Comparison of ENCODE assay signal across 23 cellular contexts in genomic region chr16:15523939-15524338, GRCh38.
DNase-seq lines count a peak whose midpoint lies in the region; ATAC-seq and TF ChIP-seq lines count a peak whose summit lies in the region.
"Had no signal": no experiment of that assay in that cellular context is flagged by ENCODE, and none has a peak within 500 bp of the region (broad histone marks: within the 10 kb centered on the region; RNA-seq: fewer than 3 reads in every experiment).

No MANE protein-coding gene starts in this region.

- no peak overlapping the region for H3K4me3 Mint-ChIP-seq in natural killer cell
- no peak overlapping the region for H3K4me3 Mint-ChIP-seq in natural killer cell treated with Interleukin-12 subunit alpha and Interleukin-12 subunit beta and Interleukin-15 and Interleukin-18, amount 100 ng/mL, for 72 hours
- no peak overlapping the region for H3K4me3 Mint-ChIP-seq in activated T-helper 1 cell treated with anti-CD3 and anti-CD28 coated beads, Interleukin-12 subunit alpha, Interleukin-12 subunit beta, Interleukin-2, Interleukin-4 antibody, amounts not matched to agents 30 ng/mL and 10 ng/mL and 1 ng/mL, durations not matched to agents 14 hours and 24 hours and 36 hours
- no peak overlapping the region for H3K4me3 Mint-ChIP-seq in activated CD8-positive, alpha-beta T cell treated with anti-CD3 and anti-CD28 coated beads for 36 hours
- H3K4me3 Mint-ChIP-seq in endodermal cell: no peak overlapping the region
- H3K4me3 Mint-ChIP-seq: CD4-positive, alpha-beta T cell had no signal

- 35 to 77% (median 47%) methylated on average over 4 of the region's 4 CpGs for WGBS in psoas muscle, 3 donors
- 92% methylated on average over 4 of the region's 4 CpGs for WGBS in endodermal cell (ENCODE audit: insufficient coverage in 1 of 2, insufficient read length in 1 of 2), 2 experiments

- H3K27me3 Mint-ChIP-seq in natural killer cell (ENCODE audit: low read depth in 2 of 2): no peaks in the 10 kb centered on the region
- no peaks in the 10 kb centered on the region for H3K27me3 Mint-ChIP-seq in natural killer cell treated with Interleukin-12 subunit alpha and Interleukin-12 subunit beta and Interleukin-15 and Interleukin-18, amount 100 ng/mL, for 72 hours
- H3K27me3 Mint-ChIP-seq in activated T-helper 1 cell treated with anti-CD3 and anti-CD28 coated beads, Interleukin-12 subunit alpha, Interleukin-12 subunit beta, Interleukin-2, Interleukin-4 antibody, amounts not matched to agents 30 ng/mL and 10 ng/mL and 1 ng/mL, durations not matched to agents 14 hours and 24 hours and 36 hours (ENCODE audit: insufficient read depth): no peaks in the 10 kb centered on the region
- H3K27me3 Mint-ChIP-seq in activated CD8-positive, alpha-beta T cell treated with anti-CD3 and anti-CD28 coated beads for 36 hours: no peaks in the 10 kb centered on the region
- peaks cover 10% of the 10 kb centered on the region for H3K27me3 Mint-ChIP-seq in endodermal cell (ENCODE audit: insufficient read depth)
- H3K27me3 Mint-ChIP-seq: B cell; CD4-positive, alpha-beta T cell had no signal

- peak overlapping the region; percentile 74 for H3K27ac ChIP-seq in psoas muscle
- H3K27ac ChIP-seq in endodermal cell (ENCODE audit: low read depth, low read length): no peak overlapping the region

- DNase-seq in natural killer cell (no peak), psoas muscle (no peak), endodermal cell (no peak), AG08395 (ENCODE audit: low spot score) (no peak), NCI-H2196 (lab: John Stamatoyannopoulos, UW; ENCODE audit: unreplicated experiment) (no peak)
- DNase-seq in natural killer cell treated with Interleukin-12 subunit alpha and Interleukin-12 subunit beta and Interleukin-15 and Interleukin-18, amount 100 ng/mL, for 72 hours (ENCODE audit: low spot score): no peak
- DNase-seq in activated T-helper 1 cell treated with anti-CD3 and anti-CD28 coated beads, Interleukin-12 subunit alpha, Interleukin-12 subunit beta, Interleukin-2, Interleukin-4 antibody, amounts not matched to agents 30 ng/mL and 10 ng/mL and 1 ng/mL, durations not matched to agents 14 hours and 24 hours and 36 hours (ENCODE audit: low spot score): no peak
- no peak for DNase-seq in activated CD8-positive, alpha-beta T cell treated with anti-CD3 and anti-CD28 coated beads for 36 hours
- DNase-seq: COR-L47; DMS79 treated with DMSO at 0.1 percent for 48 hours; NCI-H1105; NCI-H146; NCI-H2029; NCI-H226; NCI-H510A treated with DMSO at 0.1 percent for 48 hours; NCI-H748 treated with DMSO at 0.1 percent for 48 hours; NK-92 treated with Interleukin-12 subunit alpha and Interleukin-12 subunit beta, amount 100 ng/mL, for 24 hours; SIG-M5; SK-N-SH had no signal

- H3K27ac Mint-ChIP-seq in natural killer cell: peak overlapping the region; percentile 87 to 90
- H3K27ac Mint-ChIP-seq in natural killer cell treated with Interleukin-12 subunit alpha and Interleukin-12 subunit beta and Interleukin-15 and Interleukin-18, amount 100 ng/mL, for 72 hours: no peak overlapping the region
- peak overlapping the region; percentile 15 for H3K27ac Mint-ChIP-seq in activated T-helper 1 cell treated with anti-CD3 and anti-CD28 coated beads, Interleukin-12 subunit alpha, Interleukin-12 subunit beta, Interleukin-2, Interleukin-4 antibody, amounts not matched to agents 30 ng/mL and 10 ng/mL and 1 ng/mL, durations not matched to agents 14 hours and 24 hours and 36 hours
- H3K27ac Mint-ChIP-seq in activated CD8-positive, alpha-beta T cell treated with anti-CD3 and anti-CD28 coated beads for 36 hours: no peak overlapping the region
- no peak overlapping the region for H3K27ac Mint-ChIP-seq in endodermal cell
- H3K27ac Mint-ChIP-seq: CD4-positive, alpha-beta T cell had no signal

- ATAC-seq in natural killer cell (no peak), psoas muscle (peak; percentile 79 to 85 (median 82))
- ATAC-seq in natural killer cell treated with Interleukin-12 subunit alpha and Interleukin-12 subunit beta and Interleukin-15 and Interleukin-18, amount 100 ng/mL, for 72 hours: no peak
- ATAC-seq in activated CD8-positive, alpha-beta T cell treated with anti-CD3 and anti-CD28 coated beads for 36 hours: no peak
- ATAC-seq: GM12878, Panc1 had no signal

- H3K9me3 ChIP-seq in psoas muscle: no peaks in the 10 kb centered on the region
- no peaks in the 10 kb centered on the region for H3K9me3 ChIP-seq in endodermal cell (ENCODE audit: control insufficient read depth, low read length)
- H3K9me3 ChIP-seq: SK-N-SH had no signal

- H3K36me3 ChIP-seq in psoas muscle (ENCODE audit: insufficient read depth in 1 of 2, low read depth in 1 of 2) (no peaks in the 10 kb centered on the region), endodermal cell (ENCODE audit: control insufficient read depth, insufficient read depth, low read length) (no peaks in the 10 kb centered on the region)

- peaks cover 34 to 36% of the 10 kb centered on the region in 2 donors for H3K4me1 Mint-ChIP-seq in natural killer cell
- peaks cover 31 to 32% of the 10 kb centered on the region in 2 donors for H3K4me1 Mint-ChIP-seq in natural killer cell treated with Interleukin-12 subunit alpha and Interleukin-12 subunit beta and Interleukin-15 and Interleukin-18, amount 100 ng/mL, for 72 hours (ENCODE audit: low read depth in 2 of 2)
- peaks cover 25% of the 10 kb centered on the region for H3K4me1 Mint-ChIP-seq in activated T-helper 1 cell treated with anti-CD3 and anti-CD28 coated beads, Interleukin-12 subunit alpha, Interleukin-12 subunit beta, Interleukin-2, Interleukin-4 antibody, amounts not matched to agents 30 ng/mL and 10 ng/mL and 1 ng/mL, durations not matched to agents 14 hours and 24 hours and 36 hours (ENCODE audit: low read depth)
- peaks cover 18% of the 10 kb centered on the region for H3K4me1 Mint-ChIP-seq in activated CD8-positive, alpha-beta T cell treated with anti-CD3 and anti-CD28 coated beads for 36 hours (ENCODE audit: low read depth)
- peaks cover 25% of the 10 kb centered on the region for H3K4me1 Mint-ChIP-seq in endodermal cell

- intact Hi-C loops in natural killer cell (cut with micrococcal nuclease): no loop called here
- intact Hi-C loops in activated T-helper 1 cell treated with anti-CD3 and anti-CD28 coated beads, Interleukin-12 subunit alpha, Interleukin-12 subunit beta, Interleukin-2, Interleukin-4 antibody, amounts not matched to agents 30 ng/mL and 10 ng/mL and 1 ng/mL, durations not matched to agents 14 hours and 24 hours and 36 hours (cut with micrococcal nuclease): no loop called here
- intact Hi-C loops in psoas muscle (cut with DNase I): loop anchor here in 1 of 2 donors (5.0 kb wide), 1 partner anchor 83 kb away; no protein-coding TSS in a partner anchor
- intact Hi-C loops in activated CD8-positive, alpha-beta T cell treated with anti-CD3 and anti-CD28 coated beads for 36 hours (cut with micrococcal nuclease): no loop called here

- POLR2A ChIA-PET in activated CD8-positive, alpha-beta T cell treated with anti-CD3 and anti-CD28 coated beads for 36 hours (lab: Charles Lee): no interaction called here

- no peaks in the 10 kb centered on the region for H3K27me3 ChIP-seq in psoas muscle (ENCODE audit: insufficient read depth in 3 of 3, low read length in 2 of 3)
- no peaks in the 10 kb centered on the region for H3K27me3 ChIP-seq in endodermal cell (ENCODE audit: control insufficient read depth, insufficient read depth, low read length, poor library complexity, severe bottlenecking)

- H3K9me3 Mint-ChIP-seq in natural killer cell: no peaks in the 10 kb centered on the region
- H3K9me3 Mint-ChIP-seq in natural killer cell treated with Interleukin-12 subunit alpha and Interleukin-12 subunit beta and Interleukin-15 and Interleukin-18, amount 100 ng/mL, for 72 hours: no peaks in the 10 kb centered on the region
- no peaks in the 10 kb centered on the region for H3K9me3 Mint-ChIP-seq in activated T-helper 1 cell treated with anti-CD3 and anti-CD28 coated beads, Interleukin-12 subunit alpha, Interleukin-12 subunit beta, Interleukin-2, Interleukin-4 antibody, amounts not matched to agents 30 ng/mL and 10 ng/mL and 1 ng/mL, durations not matched to agents 14 hours and 24 hours and 36 hours
- no peaks in the 10 kb centered on the region for H3K9me3 Mint-ChIP-seq in activated CD8-positive, alpha-beta T cell treated with anti-CD3 and anti-CD28 coated beads for 36 hours
- no peaks in the 10 kb centered on the region for H3K9me3 Mint-ChIP-seq in endodermal cell
- H3K9me3 Mint-ChIP-seq: CD4-positive, alpha-beta T cell had no signal

- TF ChIP-seq CTCF in natural killer cell (IDR thresholded peaks at IDR 0.05): no peak
- TF ChIP-seq CTCF in psoas muscle (IDR thresholded peaks at IDR 0.05): no peak
- TF ChIP-seq CTCF in activated CD8-positive, alpha-beta T cell treated with anti-CD3 and anti-CD28 coated beads for 36 hours (IDR thresholded peaks at IDR 0.05): no peak
- TF ChIP-seq CTCF in endodermal cell (conservative IDR thresholded peaks at IDR 0.05): no peak

- no peaks in the 10 kb centered on the region for H3K36me3 Mint-ChIP-seq in natural killer cell
- H3K36me3 Mint-ChIP-seq in natural killer cell treated with Interleukin-12 subunit alpha and Interleukin-12 subunit beta and Interleukin-15 and Interleukin-18, amount 100 ng/mL, for 72 hours: no peaks in the 10 kb centered on the region
- peaks cover 2% of the 10 kb centered on the region for H3K36me3 Mint-ChIP-seq in activated T-helper 1 cell treated with anti-CD3 and anti-CD28 coated beads, Interleukin-12 subunit alpha, Interleukin-12 subunit beta, Interleukin-2, Interleukin-4 antibody, amounts not matched to agents 30 ng/mL and 10 ng/mL and 1 ng/mL, durations not matched to agents 14 hours and 24 hours and 36 hours (ENCODE audit: low read depth)
- H3K36me3 Mint-ChIP-seq in activated CD8-positive, alpha-beta T cell treated with anti-CD3 and anti-CD28 coated beads for 36 hours (ENCODE audit: low read depth): no peaks in the 10 kb centered on the region
- no peaks in the 10 kb centered on the region for H3K36me3 Mint-ChIP-seq in endodermal cell (ENCODE audit: low read depth)

- H3K4me1 ChIP-seq in psoas muscle: peaks cover 30% of the 10 kb centered on the region
- H3K4me1 ChIP-seq in endodermal cell (ENCODE audit: control insufficient read depth, insufficient read depth, low read length): no peaks in the 10 kb centered on the region

- H3K9ac ChIP-seq in endodermal cell (ENCODE audit: extremely low read depth, low read length, poor library complexity, severe bottlenecking): no peak overlapping the region
- H3K9ac ChIP-seq: SK-N-SH had no signal

- CTCF ChIA-PET in activated CD8-positive, alpha-beta T cell treated with anti-CD3 and anti-CD28 coated beads for 36 hours (lab: Charles Lee): interaction anchor here (0.6 kb wide), 1 partner anchor 489 kb away, joined by 3 read pairs; no protein-coding TSS in a partner anchor

- no peak overlapping the region for H3K4me3 ChIP-seq in psoas muscle
- no peak overlapping the region for H3K4me3 ChIP-seq in endodermal cell (ENCODE audit: low read length)
- H3K4me3 ChIP-seq: GM12878 had no signal

Comparison
In these comparisons a context has a peak if more than half of its experiments do, and no peak if none do; other contexts are left out.
1. H3K27ac Mint-ChIP-seq: peak in natural killer cell (2 of 2) and activated T-helper 1 cell treated with anti-CD3 and anti-CD28 coated beads, Interleukin-12 subunit alpha, Interleukin-12 subunit beta, Interleukin-2, Interleukin-4 antibody, amounts not matched to agents 30 ng/mL and 10 ng/mL and 1 ng/mL, durations not matched to agents 14 hours and 24 hours and 36 hours (single experiment); none in natural killer cell treated with Interleukin-12 subunit alpha and Interleukin-12 subunit beta and Interleukin-15 and Interleukin-18, amount 100 ng/mL, for 72 hours (0 of 2), activated CD8-positive, alpha-beta T cell treated with anti-CD3 and anti-CD28 coated beads for 36 hours (single experiment) and endodermal cell (single experiment).
2. ATAC-seq: peak in psoas muscle (4 of 4); none in natural killer cell (0 of 3), natural killer cell treated with Interleukin-12 subunit alpha and Interleukin-12 subunit beta and Interleukin-15 and Interleukin-18, amount 100 ng/mL, for 72 hours (0 of 2) and activated CD8-positive, alpha-beta T cell treated with anti-CD3 and anti-CD28 coated beads for 36 hours (single experiment).